Comparison of ENCODE assay signal across 8 cellular contexts in the genomic region with DNA sequence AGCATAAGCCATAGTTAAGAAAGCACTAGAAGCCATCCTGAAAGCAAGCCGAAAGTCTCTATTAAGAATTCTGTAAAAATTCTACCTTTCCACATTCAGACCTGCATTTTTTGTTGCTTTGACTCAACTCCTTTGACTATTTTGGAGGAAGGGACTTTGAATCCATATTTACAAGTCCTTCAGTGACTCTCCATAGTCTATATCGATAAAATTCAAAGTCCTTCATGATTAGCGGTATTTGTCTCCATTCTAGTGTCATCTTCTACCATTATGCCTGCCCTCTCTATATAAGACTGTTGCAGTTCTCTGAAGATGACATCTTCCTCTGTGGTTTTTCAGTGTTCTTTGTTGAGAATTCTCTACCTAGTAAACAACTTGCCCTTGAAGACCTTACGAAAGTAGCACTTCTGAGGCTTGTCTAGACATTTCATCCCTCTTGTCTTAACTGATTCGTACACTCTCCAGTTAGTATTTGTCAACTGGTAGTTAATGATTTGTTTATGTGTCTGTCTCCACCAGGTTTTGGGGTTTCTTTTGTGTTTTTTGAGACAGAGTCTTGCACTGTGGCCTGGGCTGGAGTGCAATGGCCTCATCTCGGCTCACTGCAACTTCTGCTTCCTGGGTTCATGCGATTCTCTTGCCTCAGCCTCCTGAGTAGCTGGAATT. TPM values are rescaled to one million over a fixed set of nuclear protein-coding genes. Genes with fewer than 3 reads are reported as not detected.
DNase-seq lines count a peak whose midpoint lies in the region; ATAC-seq, FAIRE-seq and TF ChIP-seq lines count a peak whose summit lies in the region.

No MANE protein-coding gene starts in this region.

- H4K20me1 ChIP-seq in keratinocyte (ENCODE audit: control insufficient read depth, extremely low read depth, insufficient read depth, low read length), result peaks cover 6% of the 10 kb centered on the region

- peak overlapping the region; percentile 87 for H3K27ac ChIP-seq in keratinocyte (ENCODE audit: control insufficient read depth, insufficient read depth, low read length)

- dilution Hi-C loops in keratinocyte (cut with MboI; ENCODE audit: extremely low pct_ligation_motif_present, low sequenced_read_pairs), result no loop called here

- no peaks in the 10 kb centered on the region for H3K27me3 ChIP-seq in keratinocyte (ENCODE audit: control insufficient read depth, extremely low read depth, insufficient read depth, low read length)

- peaks cover 49% of the 10 kb centered on the region for H3K4me1 Mint-ChIP-seq in activated CD8-positive, alpha-beta memory T cell treated with anti-CD3 and anti-CD28 coated beads, Interleukin-2, amount 10 ng/mL, durations not matched to agents 7 days and 5 days
- H3K4me1 Mint-ChIP-seq in T-helper 17 cell, result peaks cover 44% of the 10 kb centered on the region

- peak overlapping the region; percentile 80 for H3K4me2 ChIP-seq in keratinocyte (ENCODE audit: control insufficient read depth, extremely low read depth, insufficient read depth, low read depth, low read length)

- peak overlapping the region; percentile 83 for H3K9ac ChIP-seq in keratinocyte (ENCODE audit: control insufficient read depth, extremely low read depth, insufficient read depth, low read length)

- H3K9me1 ChIP-seq in keratinocyte (ENCODE audit: control insufficient read depth, extremely low read depth, insufficient read depth, low read length), result peaks cover 2% of the 10 kb centered on the region

- H3K4me3 Mint-ChIP-seq in activated CD8-positive, alpha-beta memory T cell treated with anti-CD3 and anti-CD28 coated beads, Interleukin-2, amount 10 ng/mL, durations not matched to agents 7 days and 5 days, result peak overlapping the region; percentile 82
- peak overlapping the region; percentile 92 for H3K4me3 Mint-ChIP-seq in T-helper 17 cell

- H3K27me3 Mint-ChIP-seq in activated CD8-positive, alpha-beta memory T cell treated with anti-CD3 and anti-CD28 coated beads, Interleukin-2, amount 10 ng/mL, durations not matched to agents 7 days and 5 days, result peaks cover 4% of the 10 kb centered on the region
- H3K27me3 Mint-ChIP-seq in T-helper 17 cell, result no peaks in the 10 kb centered on the region

- peaks cover 20% of the 10 kb centered on the region for H3K4me1 ChIP-seq in keratinocyte (ENCODE audit: control insufficient read depth, extremely low read depth, insufficient read depth, low read length)

- TF ChIP-seq CTCF in keratinocyte (optimal IDR thresholded peaks at IDR 0.05 in 1 of 3, IDR thresholded peaks at IDR 0.05 in 1 of 3, conservative IDR thresholded peaks at IDR 0.05 in 1 of 3; ENCODE audit: extremely low read depth in 1 of 3, insufficient read depth in 2 of 3, low read length in 3 of 3) (no peak), omental fat pad (IDR thresholded peaks at IDR 0.05) (no peak)

- no peaks in the 10 kb centered on the region for H3K36me3 ChIP-seq in keratinocyte (ENCODE audit: control insufficient read depth in 2 of 2, extremely low read depth in 1 of 2, insufficient read depth in 2 of 2, low read length in 2 of 2)

- peaks cover 1% of the 10 kb centered on the region for H3K36me3 Mint-ChIP-seq in activated CD8-positive, alpha-beta memory T cell treated with anti-CD3 and anti-CD28 coated beads, Interleukin-2, amount 10 ng/mL, durations not matched to agents 7 days and 5 days
- H3K36me3 Mint-ChIP-seq in T-helper 17 cell (ENCODE audit: low read depth), result no peaks in the 10 kb centered on the region

- no peak overlapping the region for H2AFZ ChIP-seq in keratinocyte (ENCODE audit: control insufficient read depth, low read length)

- DNase-seq in activated CD8-positive, alpha-beta memory T cell treated with anti-CD3 and anti-CD28 coated beads, Interleukin-2, amount 10 ng/mL, durations not matched to agents 7 days and 5 days, result no peak
- no peak for DNase-seq in activated CD8-positive, alpha-beta memory T cell treated with anti-CD3 and anti-CD28 coated beads, Interleukin-2, amount 50 U/mL, for 4 hours
- DNase-seq in T-helper 17 cell, result no peak
- no peak for DNase-seq in keratinocyte (ENCODE audit: low read depth, low spot score)
- DNase-seq in omental fat pad (ENCODE audit: low spot score), result no peak
- DNase-seq in NCI-H2107 (lab: John Stamatoyannopoulos, UW), result no peak
- no peak for DNase-seq in NCI-H82 (lab: John Stamatoyannopoulos, UW)

- no peak for FAIRE-seq in keratinocyte (lab: Jason Lieb, UNC)

- H3K27ac Mint-ChIP-seq in activated CD8-positive, alpha-beta memory T cell treated with anti-CD3 and anti-CD28 coated beads, Interleukin-2, amount 10 ng/mL, durations not matched to agents 7 days and 5 days, result peak overlapping the region; percentile 98
- peak overlapping the region; percentile 99 for H3K27ac Mint-ChIP-seq in T-helper 17 cell

- H3K9me3 ChIP-seq in T-helper 17 cell (ENCODE audit: control insufficient read depth, low read length, poor library complexity, severe bottlenecking), result no peaks in the 10 kb centered on the region
- no peaks in the 10 kb centered on the region for H3K9me3 ChIP-seq in keratinocyte (ENCODE audit: control insufficient read depth, low read depth, low read length)

- no peaks in the 10 kb centered on the region for H3K9me3 Mint-ChIP-seq in activated CD8-positive, alpha-beta memory T cell treated with anti-CD3 and anti-CD28 coated beads, Interleukin-2, amount 10 ng/mL, durations not matched to agents 7 days and 5 days (ENCODE audit: low read depth)

- ATAC-seq in activated CD8-positive, alpha-beta memory T cell treated with anti-CD3 and anti-CD28 coated beads, Interleukin-2, amount 10 ng/mL, durations not matched to agents 7 days and 5 days, result peak; percentile 13
- peak; percentile 34 for ATAC-seq in HG02852 (IDR thresholded peaks at IDR 0.05; ENCODE audit: unreplicated experiment)
- peak; percentile 37 for ATAC-seq in T-helper 17 cell
- ATAC-seq in omental fat pad (ENCODE audit: low FRiP score), result no peak

- CTCF ChIA-PET in activated CD8-positive, alpha-beta memory T cell treated with anti-CD3 and anti-CD28 coated beads, Interleukin-2, amount 10 ng/mL, durations not matched to agents 7 days and 5 days (lab: Charles Lee), result interaction anchor here (0.9 to 2.0 kb wide), 8 partner anchors 8 to 207 kb away, joined by 3 to 7 read pairs (median 6); no protein-coding TSS in a partner anchor

- peaks cover 61% of the 10 kb centered on the region for H3K79me2 ChIP-seq in keratinocyte (ENCODE audit: control insufficient read depth, insufficient read depth, low read length)

- peak overlapping the region in 2 of 3 experiments; percentile 79 to 83 for H3K4me3 ChIP-seq in keratinocyte (ENCODE audit: control insufficient read depth in 2 of 3, extremely low read depth in 1 of 3, insufficient read depth in 2 of 3, low read depth in 1 of 3, low read length in 3 of 3)

RNA-seq across cellular contexts. Expression of a gene that starts 1.7 kb away (rescaled TPM):
- total RNA-seq in activated CD8-positive, alpha-beta memory T cell treated with anti-CD3 and anti-CD28 coated beads, Interleukin-2, amount 10 ng/mL, durations not matched to agents 7 days and 5 days, result 10 to 100 TPM; 52.7 to 80.3 TPM
- total RNA-seq in T-helper 17 cell (100 to 1,000 TPM; 137 to 138 TPM), omental fat pad (10 to 100 TPM; 41.2 to 61.9 (median 47.7) TPM)
- polyA plus RNA-seq in keratinocyte, result 22.1 to 28.0 TPM (median 26.7 TPM) in 3 replicates
- polyA plus RNA-seq in keratinocyte (2011; ENCODE audit: low read depth), result 34.0 TPM
- polyA plus RNA-seq in keratinocyte (2011; cell fraction: cytosol; rRNA removed), result 20.6 and 33.6 TPM in 2 replicates
- 22.8 and 25.6 TPM in 2 replicates for polyA plus RNA-seq in keratinocyte (2011; cell fraction: nucleus; rRNA removed)
- polyA plus RNA-seq in keratinocyte (2012; ENCODE audit: low replicate concordance), result 18.2 and 20.9 TPM in 2 replicates
- 5.8 to 42.1 TPM (median 24.0 TPM) in 3 replicates for polyA minus RNA-seq in keratinocyte
- 30.3 TPM for polyA minus RNA-seq in keratinocyte (2011; cell fraction: cytosol; rRNA and poly(A)+ RNA removed)
- 17.4 and 43.7 TPM in 2 replicates for polyA minus RNA-seq in keratinocyte (2011; cell fraction: nucleus; rRNA and poly(A)+ RNA removed)
